Comparison of ENCODE assay signal across 16 cellular contexts in genomic region chr1:12495725-12496124, GRCh38.
DNase-seq lines count a peak whose midpoint lies in the region; ATAC-seq and TF ChIP-seq lines count a peak whose summit lies in the region.
"Had no signal": no experiment of that assay in that cellular context is flagged by ENCODE, and none has a peak within 500 bp of the region (broad histone marks: within the 10 kb centered on the region; RNA-seq: fewer than 3 reads in every experiment).

No MANE protein-coding gene starts in this region.

- H3K4me1 ChIP-seq in left ventricle myocardium inferior = peaks cover 34% of the 10 kb centered on the region
- peaks cover 0 to 13% of the 10 kb centered on the region in 2 donors for H3K4me1 ChIP-seq in uterus

- TF ChIP-seq CTCF in left ventricle myocardium inferior (IDR thresholded peaks at IDR 0.05; ENCODE audit: borderline replicate concordance) (no peak), progenitor cell of endocrine pancreas (IDR thresholded peaks at IDR 0.05; ENCODE audit: unreplicated experiment) (no peak), uterus (IDR thresholded peaks at IDR 0.05) (no peak)

- H3K27me3 ChIP-seq in left ventricle myocardium inferior (ENCODE audit: low read depth) (no peaks in the 10 kb centered on the region), uterus (no peaks in the 10 kb centered on the region)
- H3K27me3 ChIP-seq: MG63, suprapubic skin had no signal

- H3K36me3 ChIP-seq in left ventricle myocardium inferior (peaks cover 39% of the 10 kb centered on the region), uterus (no peaks in the 10 kb centered on the region)
- H3K36me3 ChIP-seq: WERI-Rb-1 had no signal

- H3K9me3 Mint-ChIP-seq in activated naive CD4-positive, alpha-beta T cell treated with anti-CD3 and anti-CD28 coated beads for 36 hours = no peaks in the 10 kb centered on the region
- H3K9me3 Mint-ChIP-seq in progenitor cell of endocrine pancreas (ENCODE audit: low read depth) = peaks cover 3% of the 10 kb centered on the region
- H3K9me3 Mint-ChIP-seq in activated T-helper 1 cell treated with anti-CD3 and anti-CD28 coated beads, Interleukin-12 subunit alpha, Interleukin-12 subunit beta, Interleukin-2, Interleukin-4 antibody, amounts not matched to agents 30 ng/mL and 10 ng/mL and 1 ng/mL, durations not matched to agents 14 hours and 24 hours and 36 hours = no peaks in the 10 kb centered on the region

- peaks cover 20% of the 10 kb centered on the region for H3K4me1 Mint-ChIP-seq in activated naive CD4-positive, alpha-beta T cell treated with anti-CD3 and anti-CD28 coated beads for 36 hours (ENCODE audit: low read depth)
- peaks cover 26% of the 10 kb centered on the region for H3K4me1 Mint-ChIP-seq in progenitor cell of endocrine pancreas (ENCODE audit: low read depth)
- H3K4me1 Mint-ChIP-seq in activated T-helper 1 cell treated with anti-CD3 and anti-CD28 coated beads, Interleukin-12 subunit alpha, Interleukin-12 subunit beta, Interleukin-2, Interleukin-4 antibody, amounts not matched to agents 30 ng/mL and 10 ng/mL and 1 ng/mL, durations not matched to agents 14 hours and 24 hours and 36 hours (ENCODE audit: low read depth) = peaks cover 5% of the 10 kb centered on the region

- peaks cover 31% of the 10 kb centered on the region for H3K36me3 Mint-ChIP-seq in activated naive CD4-positive, alpha-beta T cell treated with anti-CD3 and anti-CD28 coated beads for 36 hours (ENCODE audit: low read depth)
- peaks cover 24% of the 10 kb centered on the region for H3K36me3 Mint-ChIP-seq in progenitor cell of endocrine pancreas (ENCODE audit: insufficient read depth)
- peaks cover 35% of the 10 kb centered on the region for H3K36me3 Mint-ChIP-seq in activated T-helper 1 cell treated with anti-CD3 and anti-CD28 coated beads, Interleukin-12 subunit alpha, Interleukin-12 subunit beta, Interleukin-2, Interleukin-4 antibody, amounts not matched to agents 30 ng/mL and 10 ng/mL and 1 ng/mL, durations not matched to agents 14 hours and 24 hours and 36 hours (ENCODE audit: low read depth)

- CTCF ChIA-PET in activated naive CD4-positive, alpha-beta T cell treated with anti-CD3 and anti-CD28 coated beads for 36 hours (lab: Charles Lee) = no interaction called here

- intact Hi-C loops in activated naive CD4-positive, alpha-beta T cell treated with anti-CD3 and anti-CD28 coated beads for 36 hours (cut with micrococcal nuclease) = no loop called here
- intact Hi-C loops in left ventricle myocardium inferior (cut with micrococcal nuclease) (no loop called here), uterus (cut with DNase I; ENCODE audit: low total_unique reads) (no loop called here)
- intact Hi-C loops in activated T-helper 1 cell treated with anti-CD3 and anti-CD28 coated beads, Interleukin-12 subunit alpha, Interleukin-12 subunit beta, Interleukin-2, Interleukin-4 antibody, amounts not matched to agents 30 ng/mL and 10 ng/mL and 1 ng/mL, durations not matched to agents 14 hours and 24 hours and 36 hours (cut with micrococcal nuclease) = no loop called here

- ATAC-seq in HG03432 (IDR thresholded peaks at IDR 0.05; ENCODE audit: unreplicated experiment) (no peak), GM18498 (IDR thresholded peaks at IDR 0.05; ENCODE audit: unreplicated experiment) (no peak)

- H3K27ac Mint-ChIP-seq in activated naive CD4-positive, alpha-beta T cell treated with anti-CD3 and anti-CD28 coated beads for 36 hours = peak overlapping the region; percentile 13
- peak overlapping the region; percentile 14 for H3K27ac Mint-ChIP-seq in progenitor cell of endocrine pancreas
- no peak overlapping the region for H3K27ac Mint-ChIP-seq in activated T-helper 1 cell treated with anti-CD3 and anti-CD28 coated beads, Interleukin-12 subunit alpha, Interleukin-12 subunit beta, Interleukin-2, Interleukin-4 antibody, amounts not matched to agents 30 ng/mL and 10 ng/mL and 1 ng/mL, durations not matched to agents 14 hours and 24 hours and 36 hours

- DNase-seq in activated naive CD4-positive, alpha-beta T cell treated with anti-CD3 and anti-CD28 coated beads for 36 hours = no peak
- DNase-seq in activated naive CD4-positive, alpha-beta T cell (lab: John Stamatoyannopoulos, UW) = no peak
- DNase-seq in left ventricle myocardium inferior (no peak), progenitor cell of endocrine pancreas (ENCODE audit: low spot score, unreplicated experiment) (no peak), uterus (no peak)
- no peak for DNase-seq in activated T-helper 1 cell treated with anti-CD3 and anti-CD28 coated beads, Interleukin-12 subunit alpha, Interleukin-12 subunit beta, Interleukin-2, Interleukin-4 antibody, amounts not matched to agents 30 ng/mL and 10 ng/mL and 1 ng/mL, durations not matched to agents 14 hours and 24 hours and 36 hours (ENCODE audit: low spot score)
- DNase-seq: activated effector memory CD4-positive, alpha-beta T cell treated with anti-CD3 and anti-CD28 coated beads, Interleukin-2, amount 50 U/mL, for 16 hours; EL; head of caudate nucleus; MG63; NCI-H187; NCI-H510A; WERI-Rb-1 had no signal

- H3K4me3 Mint-ChIP-seq in activated naive CD4-positive, alpha-beta T cell treated with anti-CD3 and anti-CD28 coated beads for 36 hours = no peak overlapping the region
- no peak overlapping the region for H3K4me3 Mint-ChIP-seq in progenitor cell of endocrine pancreas (ENCODE audit: low read depth)
- H3K4me3 Mint-ChIP-seq in activated T-helper 1 cell treated with anti-CD3 and anti-CD28 coated beads, Interleukin-12 subunit alpha, Interleukin-12 subunit beta, Interleukin-2, Interleukin-4 antibody, amounts not matched to agents 30 ng/mL and 10 ng/mL and 1 ng/mL, durations not matched to agents 14 hours and 24 hours and 36 hours = no peak overlapping the region

- no peaks in the 10 kb centered on the region for H3K9me3 ChIP-seq in left ventricle myocardium inferior (replicated peaks)
- H3K9me3 ChIP-seq in uterus = no peaks in the 10 kb centered on the region
- H3K9me3 ChIP-seq: MG63, suprapubic skin had no signal

- TF ChIP-seq POLR2A in uterus (IDR thresholded peaks at IDR 0.05) = no peak

- H3K27ac ChIP-seq in left ventricle myocardium inferior (replicated peaks) = peak overlapping the region; percentile 85
- H3K27ac ChIP-seq in uterus = peak overlapping the region; percentile 33 to 76
- H3K27ac ChIP-seq: suprapubic skin, WERI-Rb-1 had no signal

- H3K4me3 ChIP-seq in left ventricle myocardium inferior = no peak overlapping the region
- H3K4me3 ChIP-seq in uterus = no peak overlapping the region
- H3K4me3 ChIP-seq: MG63, suprapubic skin had no signal

- no peaks in the 10 kb centered on the region for H3K27me3 Mint-ChIP-seq in activated naive CD4-positive, alpha-beta T cell treated with anti-CD3 and anti-CD28 coated beads for 36 hours (ENCODE audit: low read depth)
- no peaks in the 10 kb centered on the region for H3K27me3 Mint-ChIP-seq in progenitor cell of endocrine pancreas
- no peaks in the 10 kb centered on the region for H3K27me3 Mint-ChIP-seq in activated T-helper 1 cell treated with anti-CD3 and anti-CD28 coated beads, Interleukin-12 subunit alpha, Interleukin-12 subunit beta, Interleukin-2, Interleukin-4 antibody, amounts not matched to agents 30 ng/mL and 10 ng/mL and 1 ng/mL, durations not matched to agents 14 hours and 24 hours and 36 hours (ENCODE audit: insufficient read depth)
